ENCODE assay signal across 8 cellular contexts in the genomic region with DNA sequence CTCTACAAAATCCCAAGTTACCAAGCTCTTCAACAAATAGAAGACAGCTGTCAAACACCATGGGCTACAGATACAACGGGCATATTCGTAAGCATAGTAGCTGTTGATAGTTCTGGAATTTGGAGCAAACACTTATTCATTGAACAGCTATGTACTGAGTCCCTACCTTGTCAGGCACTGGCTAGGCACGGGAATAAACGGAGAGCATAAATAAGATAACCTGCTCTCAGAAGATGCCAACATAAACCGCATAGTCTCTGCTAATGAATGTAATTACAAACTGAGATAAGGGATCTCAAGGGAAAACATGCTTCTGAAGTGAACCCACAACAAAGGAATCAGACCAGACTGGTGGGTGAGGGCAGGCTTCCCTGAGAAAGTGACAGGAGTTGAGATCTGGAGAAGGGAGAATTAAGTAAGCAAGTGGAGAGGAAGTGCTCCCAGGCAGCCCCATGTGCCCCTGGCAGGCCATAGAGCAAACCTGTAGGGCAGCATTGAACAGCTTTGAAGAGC. TPM values are rescaled to one million over a fixed set of nuclear protein-coding genes. Genes with fewer than 3 reads are reported as not detected.
DNase-seq lines count a peak whose midpoint lies in the region; ATAC-seq and TF ChIP-seq lines count a peak whose summit lies in the region.

No MANE protein-coding gene starts in this region.

- POLR2A ChIA-PET in activated naive CD8-positive, alpha-beta T cell treated with anti-CD3 and anti-CD28 coated beads, Interleukin-2, amount 10 ng/mL, durations not matched to agents 7 days and 5 days (lab: Charles Lee): interaction anchor here (0.7 to 7.8 kb wide), 11 partner anchors 11 to 512 kb away, joined by 3 to 75 read pairs (median 5); a partner anchor contains a TSS

- H3K27ac ChIP-seq in muscle layer of colon (ENCODE audit: low read depth, low read length): no peak overlapping the region

- H3K9me3 ChIP-seq in BE2C (no peaks in the 10 kb centered on the region), HAP-1 (no peaks in the 10 kb centered on the region), muscle layer of colon (ENCODE audit: low read length) (no peaks in the 10 kb centered on the region)

- no peaks in the 10 kb centered on the region for H3K36me3 ChIP-seq in BE2C
- no peaks in the 10 kb centered on the region for H3K36me3 ChIP-seq in HAP-1 (replicated peaks)
- H3K36me3 ChIP-seq in muscle layer of colon (ENCODE audit: insufficient read depth, low read length): no peaks in the 10 kb centered on the region

- H3K4me3 Mint-ChIP-seq in activated naive CD8-positive, alpha-beta T cell treated with anti-CD3 and anti-CD28 coated beads, Interleukin-2, amount 10 ng/mL, durations not matched to agents 7 days and 5 days: peak overlapping the region; percentile 86

- H3K4me1 Mint-ChIP-seq in activated naive CD8-positive, alpha-beta T cell treated with anti-CD3 and anti-CD28 coated beads, Interleukin-2, amount 10 ng/mL, durations not matched to agents 7 days and 5 days: peaks cover 48% of the 10 kb centered on the region

- no peaks in the 10 kb centered on the region for H3K27me3 ChIP-seq in BE2C
- peaks cover 33% of the 10 kb centered on the region for H3K27me3 ChIP-seq in HAP-1 (ENCODE audit: low read depth)
- H3K27me3 ChIP-seq in muscle layer of colon (ENCODE audit: control insufficient read depth in 1 of 2, insufficient read depth in 2 of 2, low read length in 2 of 2): no peaks in the 10 kb centered on the region

- H3K27me3 Mint-ChIP-seq in activated naive CD8-positive, alpha-beta T cell treated with anti-CD3 and anti-CD28 coated beads, Interleukin-2, amount 10 ng/mL, durations not matched to agents 7 days and 5 days: no peaks in the 10 kb centered on the region

- TF ChIP-seq CTCF in BE2C (IDR thresholded peaks at IDR 0.05; ENCODE audit: low read depth, low read length): no peak

- H3K4me1 ChIP-seq in BE2C: peaks cover 15% of the 10 kb centered on the region
- H3K4me1 ChIP-seq in HAP-1: peaks cover 3% of the 10 kb centered on the region; the same call in 1 of the 2 replicates
- H3K4me1 ChIP-seq in muscle layer of colon (ENCODE audit: insufficient read depth, low read length): peaks cover 21% of the 10 kb centered on the region

- H3K36me3 Mint-ChIP-seq in activated naive CD8-positive, alpha-beta T cell treated with anti-CD3 and anti-CD28 coated beads, Interleukin-2, amount 10 ng/mL, durations not matched to agents 7 days and 5 days: peaks cover 16% of the 10 kb centered on the region

- H3K4me3 ChIP-seq in BE2C (ENCODE audit: low read depth, low read length) (peak overlapping the region; percentile 71), HAP-1 (peak overlapping the region; percentile 54; the same call in 1 of the 2 replicates), muscle layer of colon (ENCODE audit: low read depth in 1 of 2, low read length in 2 of 2) (peak overlapping the region; percentile 62 to 72)

- H3K9me3 Mint-ChIP-seq in activated naive CD8-positive, alpha-beta T cell treated with anti-CD3 and anti-CD28 coated beads, Interleukin-2, amount 10 ng/mL, durations not matched to agents 7 days and 5 days: no peaks in the 10 kb centered on the region

- DNase-seq in BE2C (no peak), HAP-1 (ENCODE audit: low spot score in 2 of 2) (no peak), activated gamma-delta T cell treated with Interleukin-2 at 50 U/mL for 16 hours (no peak)
- DNase-seq in activated naive CD8-positive, alpha-beta T cell treated with anti-CD3 and anti-CD28 coated beads, Interleukin-2, amount 10 ng/mL, durations not matched to agents 7 days and 5 days: no peak
- no peak for DNase-seq in effector CD4-positive, alpha-beta T cell

- no peak overlapping the region for H3K9ac ChIP-seq in muscle layer of colon (ENCODE audit: low read length)

- peak overlapping the region; percentile 86 for H3K27ac Mint-ChIP-seq in activated naive CD8-positive, alpha-beta T cell treated with anti-CD3 and anti-CD28 coated beads, Interleukin-2, amount 10 ng/mL, durations not matched to agents 7 days and 5 days

- no peak for ATAC-seq in activated naive CD8-positive, alpha-beta T cell treated with anti-CD3 and anti-CD28 coated beads, Interleukin-2, amount 10 ng/mL, durations not matched to agents 7 days and 5 days (ENCODE audit: low read depth)
- ATAC-seq in HG02840 (IDR thresholded peaks at IDR 0.05; ENCODE audit: low FRiP score, unreplicated experiment): no peak
- ATAC-seq in esophagus mucosa: no peak

- in situ Hi-C loops in HAP-1 (cut with MboI; ENCODE audit: low sequenced_read_pairs): no loop called here

RNA-seq across cellular contexts. Expression of a gene that starts 1.0 kb away (rescaled TPM):
- polyA plus RNA-seq in BE2C (2012; ENCODE audit: insufficient read depth, insufficient read length, low read depth): 14.4 TPM
- 100 to 1,000 TPM; 240 to 243 TPM for total RNA-seq in activated naive CD8-positive, alpha-beta T cell treated with anti-CD3 and anti-CD28 coated beads, Interleukin-2, amount 10 ng/mL, durations not matched to agents 7 days and 5 days
- total RNA-seq in esophagus mucosa: 6.8 TPM

Comparison
In these comparisons a context has a peak if more than half of its experiments do, and no peak if none do; other contexts are left out.
1. RNA of a gene that starts 1.0 kb away (total RNA-seq): 240 to 243 TPM in activated naive CD8-positive, alpha-beta T cell treated with anti-CD3 and anti-CD28 coated beads, Interleukin-2, amount 10 ng/mL, durations not matched to agents 7 days and 5 days; 6.8 TPM in esophagus mucosa (single experiment); every median in the first group is over 10 times any median in the second.
2. Peak in every context shown above with its lines, with median percentiles within 50 percentile points of each other: H3K4me3 ChIP-seq.